8 cellular contexts compared by ENCODE assay signal in genomic region chr16:48383877-48384304, GRCh38. TPM values are rescaled to one million over a fixed set of nuclear protein-coding genes. Genes with fewer than 3 reads are reported as not detected.
DNase-seq lines count a peak whose midpoint lies in the region; ATAC-seq lines count a peak whose summit lies in the region.

No MANE protein-coding gene starts in this region.

- no peaks in the 10 kb centered on the region for H3K9me3 ChIP-seq in right cardiac atrium (ENCODE audit: control insufficient read depth, low read length)

- intact Hi-C loops in right cardiac atrium (cut with DNase I) (loop anchor here in 1 of 4 donors (5.0 kb wide), 1 partner anchor 153 kb away; no protein-coding TSS in a partner anchor), posterior vena cava (cut with DNase I) (loop anchor here in 1 of 2 donors (10.0 kb wide), 1 partner anchor 151 kb away; no protein-coding TSS in a partner anchor)

- no peak for ATAC-seq in activated T-helper 17 cell treated with anti-CD3 and anti-CD28 coated beads, Interleukin-2, amount 50 U/mL, for 72 hours (replicated peaks)
- ATAC-seq in right cardiac atrium (no peak), GM19455 (IDR thresholded peaks at IDR 0.05; ENCODE audit: unreplicated experiment) (no peak)

- WGBS in right cardiac atrium, result 3% methylated on average over 6 of the region's 6 CpGs

- no peaks in the 10 kb centered on the region for H3K27me3 ChIP-seq in right cardiac atrium (ENCODE audit: control insufficient read depth, insufficient read depth)

- peaks cover 16% of the 10 kb centered on the region for H3K4me1 ChIP-seq in right cardiac atrium (ENCODE audit: control insufficient read depth, insufficient read depth, low read length)

- H3K4me1 Mint-ChIP-seq in IgD-negative memory B cell, result peaks cover 30 to 37% (median 33%) of the 10 kb centered on the region in 3 donors
- H3K4me1 Mint-ChIP-seq in activated T-helper 17 cell treated with anti-CD3 and anti-CD28 coated beads, Interleukin-2, amount 50 U/mL, for 72 hours, result peaks cover 36% of the 10 kb centered on the region

- peaks cover 5% of the 10 kb centered on the region for H3K36me3 Mint-ChIP-seq in IgD-negative memory B cell
- H3K36me3 Mint-ChIP-seq in activated T-helper 17 cell treated with anti-CD3 and anti-CD28 coated beads, Interleukin-2, amount 50 U/mL, for 72 hours (ENCODE audit: low read depth), result peaks cover 10% of the 10 kb centered on the region

- H3K27me3 Mint-ChIP-seq in IgD-negative memory B cell, result no peaks in the 10 kb centered on the region
- no peaks in the 10 kb centered on the region for H3K27me3 Mint-ChIP-seq in activated T-helper 17 cell treated with anti-CD3 and anti-CD28 coated beads, Interleukin-2, amount 50 U/mL, for 72 hours

- peak overlapping the region; percentile 90 for H3K27ac ChIP-seq in right cardiac atrium (ENCODE audit: low read length)

- H3K4me3 Mint-ChIP-seq in IgD-negative memory B cell, result peak overlapping the region; percentile 92 to 98 (median 97)
- H3K4me3 Mint-ChIP-seq in activated T-helper 17 cell treated with anti-CD3 and anti-CD28 coated beads, Interleukin-2, amount 50 U/mL, for 72 hours, result peak overlapping the region; percentile 97

- peak overlapping the region; percentile 96 for H3K4me3 ChIP-seq in right cardiac atrium (ENCODE audit: low read length)
- H3K4me3 ChIP-seq in skeletal muscle cell (ENCODE audit: low read depth, low read length), result peak overlapping the region; percentile 78

- in situ Hi-C loops in Caki2 (cut with HindIII; ENCODE audit: low pct_unique_long_range_greater_than_20kb, low sequenced_read_pairs), result no loop called here

- H3K9me3 Mint-ChIP-seq in IgD-negative memory B cell, result no peaks in the 10 kb centered on the region
- H3K9me3 Mint-ChIP-seq in activated T-helper 17 cell treated with anti-CD3 and anti-CD28 coated beads, Interleukin-2, amount 50 U/mL, for 72 hours, result no peaks in the 10 kb centered on the region

- peak overlapping the region; percentile 90 to 96 (median 95) for H3K27ac Mint-ChIP-seq in IgD-negative memory B cell
- H3K27ac Mint-ChIP-seq in activated T-helper 17 cell treated with anti-CD3 and anti-CD28 coated beads, Interleukin-2, amount 50 U/mL, for 72 hours, result peak overlapping the region; percentile 93

- DNase-seq in Caki2 (ENCODE audit: low read depth) (peak; percentile 21), right cardiac atrium (no peak), skeletal muscle cell (ENCODE audit: low read depth) (no peak), iPS-NIHi7 (ENCODE audit: extremely low spot score) (no peak), posterior vena cava (ENCODE audit: low spot score) (no peak)

RNA-seq across cellular contexts. Expression of gene SIAH1, which starts 1.3 kb away (rescaled TPM):
- total RNA-seq in Caki2 (2014; rRNA removed; shearing (Covaris generic); ENCODE audit: low replicate concordance), result 4.6 and 12.9 TPM in 2 replicates
- polyA plus RNA-seq in IgD-negative memory B cell (24.3 TPM), right cardiac atrium (15.1 TPM)
- total RNA-seq in activated T-helper 17 cell treated with anti-CD3 and anti-CD28 coated beads, Interleukin-2, amount 50 U/mL, for 72 hours, result 10 to 100 TPM; 15.0 to 16.5 TPM
- total RNA-seq in right cardiac atrium (10 to 100 TPM; 14.4 to 17.9 (median 14.6) TPM), posterior vena cava (10 to 100 TPM; 25.6 to 27.0 TPM)
